Comparison of ENCODE assay signal across 7 cellular contexts in the genomic region with DNA sequence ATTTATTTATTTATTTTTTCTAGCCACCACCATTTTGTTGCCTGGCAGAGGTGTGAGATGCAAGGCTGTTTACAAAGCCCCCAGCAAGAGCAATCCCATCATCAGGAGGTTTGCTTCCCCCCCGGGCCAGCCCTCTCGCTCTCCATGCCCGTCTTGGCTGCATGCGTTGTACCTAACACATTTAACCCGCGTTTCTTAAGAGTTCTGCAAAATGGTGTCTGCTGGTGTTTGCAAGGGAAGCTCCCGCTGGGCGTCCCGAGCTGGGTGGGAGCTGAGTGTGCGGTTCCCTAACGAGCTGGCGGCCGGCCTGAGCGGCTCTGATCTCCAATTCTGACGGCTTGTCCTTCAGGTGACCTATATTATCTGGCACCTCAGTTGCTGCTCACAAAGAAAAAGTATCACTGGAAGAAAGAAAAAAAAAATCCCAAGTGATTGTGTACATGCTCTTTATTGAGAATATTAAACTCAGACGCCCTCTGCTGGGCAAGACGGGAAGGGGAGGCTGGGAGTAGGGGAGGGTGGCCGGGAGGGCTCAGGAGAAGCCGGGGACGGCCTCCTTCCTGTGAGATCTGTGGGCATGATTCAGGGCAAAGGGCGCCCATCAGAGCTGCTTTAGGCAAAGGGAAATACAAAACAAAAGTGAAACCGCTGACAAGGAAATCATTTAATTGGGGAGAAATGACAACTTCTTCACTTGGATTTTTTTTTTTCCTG.
DNase-seq lines count a peak whose midpoint lies in the region; ATAC-seq, FAIRE-seq and TF ChIP-seq lines count a peak whose summit lies in the region.

No MANE protein-coding gene starts in this region.

- peaks cover 26 to 50% (median 39%) of the 10 kb centered on the region in 6 donors for H3K4me1 ChIP-seq in spleen

- FAIRE-seq in bronchial epithelial cell (lab: Jason Lieb, UNC) = no peak

- no peak for TF ChIP-seq POLR2A in spleen (IDR thresholded peaks at IDR 0.05)

- no peaks in the 10 kb centered on the region for H3K27me3 ChIP-seq in bronchial epithelial cell (ENCODE audit: control insufficient read depth, insufficient read depth, low read length)
- H3K27me3 ChIP-seq in spleen (replicated peaks in 1 of 7) = no peaks in the 10 kb centered on the region

- no peaks in the 10 kb centered on the region for H3K9me3 ChIP-seq in spleen

- ATAC-seq in GM18499 (IDR thresholded peaks at IDR 0.05; ENCODE audit: insufficient read depth, unreplicated experiment) (peak; percentile 31), HG03064 (IDR thresholded peaks at IDR 0.05; ENCODE audit: low read depth, unreplicated experiment) (peak; percentile 48)

- H3K4me3 ChIP-seq in WI38 (ENCODE audit: low read depth, low read length) = peak overlapping the region; percentile 58
- peak overlapping the region; percentile 39 for H3K4me3 ChIP-seq in bronchial epithelial cell (ENCODE audit: low read depth, low read length)
- peak overlapping the region; percentile 42 to 73 (median 55) for H3K4me3 ChIP-seq in spleen

- TF ChIP-seq CTCF in WI38 (IDR thresholded peaks at IDR 0.05; ENCODE audit: low read depth, low read length) (peak; percentile 70), bronchial epithelial cell (IDR thresholded peaks at IDR 0.05; ENCODE audit: insufficient read depth, low read length, severe bottlenecking) (peak; percentile 71), spleen (IDR thresholded peaks at IDR 0.05 in 8 of 11, conservative IDR thresholded peaks at IDR 0.05 in 3 of 11) (peak; percentile 93 to 100 (median 99))

- intact Hi-C loops in spleen (cut with DNase I; ENCODE audit: low total_unique reads) = loop anchor here (10.0 kb wide), 1 partner anchor 341 kb away; no protein-coding TSS in a partner anchor

- 0 to 1% (median 0%) methylated on average over 22 of the region's 22 CpGs for WGBS in spleen, 5 donors

- H3K27ac ChIP-seq in spleen = peak overlapping the region; percentile 87 to 96 (median 92)

- H3K36me3 ChIP-seq in bronchial epithelial cell (ENCODE audit: control insufficient read depth, insufficient read depth, low read length) (no peaks in the 10 kb centered on the region), spleen (no peaks in the 10 kb centered on the region)

- DNase-seq in NCI-H2196 treated with DMSO at 0.1 percent for 48 hours (lab: John Stamatoyannopoulos, UW; ENCODE audit: unreplicated experiment) (peak; percentile 74), bronchial epithelial cell (ENCODE audit: low read depth) (peak; percentile 84), iris pigment epithelial cell (ENCODE audit: low read depth) (peak; percentile 86), spleen (peak; percentile 97)

Comparison
In these comparisons a context has a peak if more than half of its experiments do, and no peak if none do; other contexts are left out.
1. Peak in every context shown above with its lines: DNase-seq, ATAC-seq, H3K4me3 ChIP-seq and H3K27ac ChIP-seq.